22 cellular contexts compared by ENCODE assay signal in genomic region chr12:118589162-118589561, GRCh38.
A peak's percentile ranks its signal among the peaks of the same experiment; 100 is the strongest.
DNase-seq lines count a peak whose midpoint lies in the region; ATAC-seq, FAIRE-seq and TF ChIP-seq lines count a peak whose summit lies in the region.
"Had no signal": no experiment of that assay in that cellular context is flagged by ENCODE, and none has a peak within 500 bp of the region (broad histone marks: within the 10 kb centered on the region; RNA-seq: fewer than 3 reads in every experiment).

No MANE protein-coding gene starts in this region.

- H3K9me3 ChIP-seq in small intestine (ENCODE audit: control insufficient read depth, low read depth) = no peaks in the 10 kb centered on the region
- H3K9me3 ChIP-seq: BLaER1 had no signal

- H3K4me1 ChIP-seq in small intestine (ENCODE audit: control insufficient read depth in 2 of 2, insufficient read depth in 1 of 2, low read depth in 1 of 2, low read length in 1 of 2) = no peaks in the 10 kb centered on the region
- H3K4me1 ChIP-seq: BLaER1 had no signal

- no peak overlapping the region for H3K4me3 ChIP-seq in small intestine (ENCODE audit: low read depth in 1 of 2, low read length in 2 of 2)
- H3K4me3 ChIP-seq: BLaER1, GM23338 had no signal

- 81 to 91% (median 83%) methylated on average over 1 of the region's 1 CpG for WGBS in small intestine, 3 donors

- DNase-seq in NCI-H774 (lab: John Stamatoyannopoulos, UW) (peak; percentile 53), small intestine (no peak)
- no peak for DNase-seq in activated T-cell treated with anti-CD3 and anti-CD28 coated beads, Interleukin-2, amount 50 U/mL, for 1 hour
- DNase-seq in stimulated activated CD4-positive, alpha-beta T cell treated with anti-CD3 and anti-CD28 coated beads, Interleukin-4, amount 100 ng/mL, for 1 hour = no peak
- DNase-seq: CD4-positive, alpha-beta T cell; CD8-positive, alpha-beta memory T cell; DMS 273 treated with DMSO at 0.1 percent for 48 hours; DMS79; EL; GDM1; H7; HCEC 1CT had no signal

- no peaks in the 10 kb centered on the region for H3K36me3 ChIP-seq in small intestine (ENCODE audit: control insufficient read depth in 2 of 2, insufficient read depth in 2 of 2, low read length in 2 of 2)
- H3K36me3 ChIP-seq: BLaER1 had no signal

- FAIRE-seq in small intestine (lab: Jason Lieb, UNC) = no peak
- FAIRE-seq: A204.1, D721Med, GM12891, GM18507 had no signal

- H3K27ac ChIP-seq in 22Rv1 = peak overlapping the region; percentile 67
- peak overlapping the region; percentile 51; the same call in 1 of the 2 replicates for H3K27ac ChIP-seq in C4-2B
- H3K27ac ChIP-seq in VCaP = peak overlapping the region; percentile 50
- H3K27ac ChIP-seq in small intestine (ENCODE audit: low read depth in 1 of 2, low read length in 1 of 2) = no peak overlapping the region
- H3K27ac ChIP-seq: BLaER1 had no signal

- no peak for ATAC-seq in HG02678 (IDR thresholded peaks at IDR 0.05; ENCODE audit: unreplicated experiment)
- ATAC-seq: GM23338 had no signal

- TF ChIP-seq CTCF in 22Rv1 (IDR thresholded peaks at IDR 0.05) (no peak), C4-2B (conservative IDR thresholded peaks at IDR 0.05) (no peak), VCaP (conservative IDR thresholded peaks at IDR 0.05) (no peak)

- no peaks in the 10 kb centered on the region for H3K27me3 ChIP-seq in small intestine (ENCODE audit: control insufficient read depth in 2 of 2, insufficient read depth in 2 of 2, low read length in 2 of 2)
- H3K27me3 ChIP-seq: BLaER1 had no signal

Comparison
In these comparisons a context has a peak if more than half of its experiments do, and no peak if none do; other contexts are left out.
1. H3K27ac ChIP-seq: peak in 22Rv1 (single experiment), C4-2B (single experiment) and VCaP (single experiment); none in small intestine (0 of 2).